32 cellular contexts compared by ENCODE assay signal in the genomic region with DNA sequence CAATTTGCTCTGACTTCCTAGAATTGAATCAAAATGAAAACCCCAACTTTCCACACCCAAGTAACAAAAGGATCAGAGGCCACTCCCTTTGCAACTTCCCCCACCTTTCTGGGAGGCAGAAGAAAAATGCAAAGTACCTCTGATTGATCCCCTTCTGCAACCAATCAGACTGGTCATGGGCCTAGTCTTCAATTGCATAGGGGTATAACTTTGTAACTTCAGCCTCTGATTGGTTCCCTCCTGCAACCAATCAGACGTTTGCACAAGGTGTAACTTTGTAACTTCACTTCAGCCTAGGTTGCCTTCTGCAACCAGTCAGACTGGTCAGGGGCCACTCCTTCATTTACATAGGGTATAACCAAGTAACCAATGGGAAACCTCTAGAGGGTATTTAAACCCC.
"Had no signal": no experiment of that assay in that cellular context is flagged by ENCODE, and none has a peak within 500 bp of the region (broad histone marks: within the 10 kb centered on the region; RNA-seq: fewer than 3 reads in every experiment).

No MANE protein-coding gene starts in this region.

- ATAC-seq: foreskin keratinocyte; heart right ventricle; left colon; left ventricle myocardium superior; lower lobe of right lung; natural killer cell; pancreas; sciatic nerve; stimulated activated naive CD8-positive, alpha-beta T cell treated with anti-CD3 and anti-CD28 coated beads, Interleukin-15, amount 100 ng/mL, for 72 hours; upper lobe of right lung had no signal

- H3K4me1 ChIP-seq: colonic mucosa, esophagus muscularis mucosa, foreskin keratinocyte, heart right ventricle, lower lobe of right lung, pancreas, prostate gland, right atrium auricular region, suprapubic skin, transverse colon, upper lobe of right lung, vagina had no signal

- H3K9me3 ChIP-seq: colonic mucosa, lower lobe of right lung, pancreas, prostate gland, suprapubic skin, transverse colon, upper lobe of right lung, vagina had no signal

- H3K4me1 Mint-ChIP-seq: endodermal cell; immature natural killer cell; natural killer cell; stimulated activated naive CD8-positive, alpha-beta T cell treated with anti-CD3 and anti-CD28 coated beads, Interleukin-15, amount 100 ng/mL, for 72 hours had no signal

- H3K4me3 ChIP-seq: colonic mucosa, esophagus muscularis mucosa, heart right ventricle, lower lobe of right lung, pancreas, prostate gland, right atrium auricular region, smooth muscle cell, suprapubic skin, transverse colon, upper lobe of right lung, vagina had no signal

- H3K36me3 ChIP-seq: colonic mucosa, esophagus muscularis mucosa, heart right ventricle, lower lobe of right lung, pancreas, prostate gland, right atrium auricular region, suprapubic skin, transverse colon, upper lobe of right lung, vagina had no signal

- FAIRE-seq: pancreas had no signal

- H3K27ac Mint-ChIP-seq: dendritic cell treated with granulocyte-macrophage colony-stimulating factor and Interleukin-4, amounts not matched to agents 40 ng/mL and 50 ng/mL, for 4 days; endodermal cell; immature natural killer cell; natural killer cell; stimulated activated naive CD8-positive, alpha-beta T cell treated with anti-CD3 and anti-CD28 coated beads, Interleukin-15, amount 100 ng/mL, for 72 hours had no signal

- H3K4me2 ChIP-seq: smooth muscle cell had no signal

- H3K27ac ChIP-seq: colonic mucosa, epithelial cell of prostate, esophagus muscularis mucosa, foreskin keratinocyte, heart right ventricle, lower lobe of right lung, pancreas, prostate gland, right atrium auricular region, suprapubic skin, transverse colon, upper lobe of right lung, vagina had no signal

- H3K4me3 Mint-ChIP-seq: dendritic cell treated with granulocyte-macrophage colony-stimulating factor and Interleukin-4, amounts not matched to agents 40 ng/mL and 50 ng/mL, for 4 days; endodermal cell; immature natural killer cell; natural killer cell; stimulated activated naive CD8-positive, alpha-beta T cell treated with anti-CD3 and anti-CD28 coated beads, Interleukin-15, amount 100 ng/mL, for 72 hours had no signal

- H3K9me3 Mint-ChIP-seq: dendritic cell treated with granulocyte-macrophage colony-stimulating factor and Interleukin-4, amounts not matched to agents 40 ng/mL and 50 ng/mL, for 4 days; immature natural killer cell; natural killer cell; stimulated activated naive CD8-positive, alpha-beta T cell treated with anti-CD3 and anti-CD28 coated beads, Interleukin-15, amount 100 ng/mL, for 72 hours had no signal

- H3K36me3 Mint-ChIP-seq: immature natural killer cell, natural killer cell had no signal

- DNase-seq: colonic mucosa; effector CD8-positive, alpha-beta T cell; endodermal cell; foreskin keratinocyte; glutamatergic neuron; heart right ventricle; hippocampal formation; immature natural killer cell; islet precursor cell; kidney glomerular epithelial cell; left colon; left ventricle myocardium superior; lower lobe of right lung; natural killer cell; pancreas; stimulated activated CD4-positive, alpha-beta T cell treated with anti-CD3 and anti-CD28 coated beads, Interleukin-12 subunit alpha, Interleukin-12 subunit beta, amount 100 ng/mL, for 4 hours; stimulated activated CD4-positive, alpha-beta T cell treated with anti-CD3 and anti-CD28 coated beads, Interleukin-1b, Interleukin-23, amount 100 ng/mL, for 48 hours; stimulated activated CD4-positive, alpha-beta T cell treated with anti-CD3 and anti-CD28 coated beads, Interleukin-4, amount 100 ng/mL, for 1 hour; stimulated activated CD8-positive, alpha-beta memory T cell treated with anti-CD3 and anti-CD28 coated beads, Interleukin-4, amount 100 ng/mL, for 48 hours; stimulated activated naive CD4-positive, alpha-beta T cell; stimulated activated naive CD8-positive, alpha-beta T cell treated with anti-CD3 and anti-CD28 coated beads, Interleukin-15, amount 100 ng/mL, for 72 hours; transverse colon; upper lobe of right lung had no signal

- H3K27me3 ChIP-seq: colonic mucosa, esophagus muscularis mucosa, foreskin keratinocyte, pancreas, right atrium auricular region, transverse colon, upper lobe of right lung, vagina had no signal
